15 cellular contexts compared by ENCODE assay signal in the genomic region with DNA sequence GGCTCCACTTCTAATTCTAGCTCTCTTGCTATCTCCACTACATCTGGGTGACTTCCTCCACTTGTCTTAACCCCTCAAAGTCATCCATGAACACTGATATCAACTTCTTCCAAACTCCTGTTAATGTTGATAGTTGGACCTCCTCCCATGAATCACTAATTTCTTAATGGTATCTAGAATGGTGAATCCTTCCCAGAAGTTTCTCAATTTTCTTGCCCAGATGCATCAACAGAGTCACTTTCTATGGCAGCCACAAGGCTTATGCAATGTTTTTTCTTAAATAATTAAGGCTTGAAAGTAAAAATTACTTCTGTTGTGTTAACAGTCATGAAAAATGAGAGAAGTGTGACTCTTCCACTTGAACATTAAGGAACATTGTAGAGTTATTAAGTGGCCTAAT.
"Had no signal": no experiment of that assay in that cellular context is flagged by ENCODE, and none has a peak within 500 bp of the region (broad histone marks: within the 10 kb centered on the region; RNA-seq: fewer than 3 reads in every experiment).

No MANE protein-coding gene starts in this region.

- H3K27me3 ChIP-seq: heart left ventricle, right atrium auricular region, tibial nerve had no signal

- H3K4me3 ChIP-seq: coronary artery, heart left ventricle, right atrium auricular region, smooth muscle cell, tibial nerve had no signal

- DNase-seq: activated CD4-positive, alpha-beta memory T cell treated with anti-CD3 and anti-CD28 coated beads for 36 hours; activated T-cell treated with anti-CD3 and anti-CD28 coated beads, Interleukin-2, amount 50 U/mL, for 48 hours; effector CD8-positive, alpha-beta T cell; foreskin fibroblast; heart left ventricle; islet precursor cell; mammary epithelial cell; naive thymus-derived CD4-positive, alpha-beta T cell; nucleus accumbens had no signal

- H3K9me3 ChIP-seq: heart left ventricle, right atrium auricular region, tibial nerve had no signal

- H3K4me1 ChIP-seq: heart left ventricle, right atrium auricular region, tibial nerve had no signal

- H3K4me2 ChIP-seq: smooth muscle cell had no signal

- H3K27ac ChIP-seq: coronary artery, heart left ventricle, right atrium auricular region, tibial nerve, VCaP had no signal

- ATAC-seq: heart left ventricle; left lobe of liver; naive thymus-derived CD4-positive, alpha-beta T cell had no signal
